8 cellular contexts compared by ENCODE assay signal in the genomic region with DNA sequence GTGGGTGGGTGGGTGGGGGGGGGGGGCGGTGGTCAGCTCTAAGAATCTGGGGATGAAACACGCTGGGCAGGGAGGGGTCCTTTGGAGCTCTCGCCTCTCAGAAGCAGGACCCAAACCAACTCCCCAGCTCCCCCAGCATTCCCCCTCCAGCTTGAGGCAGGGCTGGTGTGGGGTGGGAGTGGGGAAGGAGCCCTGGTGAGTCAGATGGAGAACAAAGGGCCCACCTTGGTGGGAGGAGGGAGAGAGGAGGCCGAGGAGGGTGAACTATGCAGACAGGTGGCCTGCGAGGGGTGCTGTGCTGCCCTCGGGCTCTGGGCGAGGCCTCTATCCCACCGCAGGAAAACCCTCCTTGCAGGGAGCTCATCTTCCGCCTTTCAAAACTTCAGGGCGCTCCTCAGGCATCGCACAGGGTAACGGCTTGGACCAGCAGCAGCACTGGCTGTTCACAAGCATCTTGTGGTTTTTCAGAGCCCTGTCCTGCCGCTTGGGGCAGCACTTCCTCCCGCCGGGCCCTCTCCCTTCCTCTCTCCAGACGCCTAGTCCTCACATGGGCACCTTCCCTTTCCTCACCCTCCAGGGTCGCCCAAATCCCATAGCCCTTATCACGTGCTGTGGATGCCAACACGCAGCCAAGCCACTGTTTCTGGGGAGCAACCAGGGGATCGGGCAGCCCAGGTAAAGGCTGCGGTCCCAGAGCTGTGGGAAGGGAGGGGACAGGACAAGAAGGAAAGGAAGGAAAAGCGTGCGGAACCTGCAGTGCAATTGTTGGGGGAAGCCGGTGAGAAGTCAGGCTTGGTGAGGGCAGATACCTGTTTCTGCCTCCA. TPM values are rescaled to one million over a fixed set of nuclear protein-coding genes. Genes with fewer than 3 reads are reported as not detected.
A peak's percentile ranks its signal among the peaks of the same experiment; 100 is the strongest.
DNase-seq lines count a peak whose midpoint lies in the region; ATAC-seq, FAIRE-seq and TF ChIP-seq lines count a peak whose summit lies in the region.

No MANE protein-coding gene starts in this region.

- TF ChIP-seq POLR2A in A549 (IDR thresholded peaks at IDR 0.05; ENCODE audit: low read length), result no peak
- no peak for TF ChIP-seq POLR2A in lower leg skin (IDR thresholded peaks at IDR 0.05)

- H3K27ac Mint-ChIP-seq in activated CD4-positive, alpha-beta T cell treated with anti-CD3 and anti-CD28 coated beads for 36 hours, result no peak overlapping the region

- H3K4me1 ChIP-seq in A549, result peaks cover 16% of the 10 kb centered on the region
- H3K4me1 ChIP-seq in duodenal mucosa (ENCODE audit: control insufficient read depth in 1 of 2, insufficient read depth in 2 of 2, low read length in 2 of 2), result peaks cover 21 to 26% of the 10 kb centered on the region in 2 donors

- peaks cover 8% of the 10 kb centered on the region for H3K4me1 Mint-ChIP-seq in activated CD4-positive, alpha-beta T cell treated with anti-CD3 and anti-CD28 coated beads for 36 hours

- no peaks in the 10 kb centered on the region for H3K27me3 ChIP-seq in duodenal mucosa (ENCODE audit: control insufficient read depth in 1 of 2, insufficient read depth in 2 of 2, low read length in 2 of 2)

- no peak for FAIRE-seq in A549 (lab: Jason Lieb, UNC)

- H3K27ac ChIP-seq in A549 (peak overlapping the region in 1 of 2 experiments; percentile 81; a peak in 3 of 6 replicates), duodenal mucosa (ENCODE audit: low read depth, low read length) (no peak overlapping the region)

- H3K36me3 Mint-ChIP-seq in activated CD4-positive, alpha-beta T cell treated with anti-CD3 and anti-CD28 coated beads for 36 hours (ENCODE audit: low read depth), result no peaks in the 10 kb centered on the region

- no peaks in the 10 kb centered on the region for H3K36me3 ChIP-seq in duodenal mucosa (ENCODE audit: control insufficient read depth in 1 of 2, insufficient read depth in 2 of 2, low read length in 2 of 2)

- H3K9ac ChIP-seq in duodenal mucosa (ENCODE audit: low read depth in 1 of 2, low read length in 2 of 2), result peak overlapping the region; percentile 66 to 80

- peak; percentile 56 for TF ChIP-seq CTCF in A549 (IDR thresholded peaks at IDR 0.05)
- TF ChIP-seq CTCF in lower leg skin (IDR thresholded peaks at IDR 0.05), result peak in 1 of 3 donors; percentile 47

- POLR2A ChIA-PET in A549 (lab: Yijun Ruan, JAX), result no interaction called here
- POLR2A ChIA-PET in activated CD4-positive, alpha-beta T cell treated with anti-CD3 and anti-CD28 coated beads for 36 hours (lab: Charles Lee), result interaction anchor here (0.6 kb wide), 1 partner anchor 62 kb away, joined by 3 read pairs; no protein-coding TSS in a partner anchor

- DNase-seq in A549 (ENCODE audit: low read depth in 1 of 2, low spot score in 1 of 2), result peak; percentile 73 to 77
- DNase-seq in NCI-H226, result peak; percentile 59
- peak; percentile 78 for DNase-seq in activated CD4-positive, alpha-beta T cell treated with anti-CD3 and anti-CD28 coated beads for 36 hours
- DNase-seq in lower leg skin (ENCODE audit: low spot score in 2 of 2), result peak; percentile 71 to 96
- DNase-seq in stimulated activated CD4-positive, alpha-beta T cell treated with anti-CD3 and anti-CD28 coated beads, Interleukin-4, amount 100 ng/mL, for 48 hours (ENCODE audit: low read depth in 2 of 2), result peak; percentile 43 to 49

- intact Hi-C loops in activated CD4-positive, alpha-beta T cell treated with anti-CD3 and anti-CD28 coated beads for 36 hours (cut with DNase I, micrococcal nuclease), result loop anchor here (2.0 to 5.0 kb wide), 4 partner anchors 59 to 1057 kb away; a partner anchor contains a TSS
- intact Hi-C loops in lower leg skin (cut with DNase I; ENCODE audit: low total_unique reads), result no loop called here

- no peaks in the 10 kb centered on the region for H3K9me3 Mint-ChIP-seq in activated CD4-positive, alpha-beta T cell treated with anti-CD3 and anti-CD28 coated beads for 36 hours (ENCODE audit: low read depth)

- no peaks in the 10 kb centered on the region for H3K9me3 ChIP-seq in A549
- no peaks in the 10 kb centered on the region for H3K9me3 ChIP-seq in duodenal mucosa (ENCODE audit: control insufficient read depth in 1 of 2, low read length in 2 of 2)

- peak overlapping the region; percentile 84 for H3K4me3 Mint-ChIP-seq in activated CD4-positive, alpha-beta T cell treated with anti-CD3 and anti-CD28 coated beads for 36 hours

- H3K27me3 Mint-ChIP-seq in activated CD4-positive, alpha-beta T cell treated with anti-CD3 and anti-CD28 coated beads for 36 hours, result no peaks in the 10 kb centered on the region

- peak overlapping the region; percentile 66; the same call in 2 of the 3 replicates for H3K4me3 ChIP-seq in A549
- peak overlapping the region; percentile 81 to 91 for H3K4me3 ChIP-seq in duodenal mucosa (ENCODE audit: low read depth in 1 of 2, low read length in 2 of 2)
- H3K4me3 ChIP-seq in lower leg skin (ENCODE audit: low read depth, poor library complexity, severe bottlenecking), result no peak overlapping the region

- ATAC-seq in A549 (peak; percentile 89 to 90), GM18508 (IDR thresholded peaks at IDR 0.05; ENCODE audit: insufficient read depth, unreplicated experiment) (peak; percentile 49), HG03066 (IDR thresholded peaks at IDR 0.05; ENCODE audit: low read depth, unreplicated experiment) (peak; percentile 65)
- peak; percentile 74 for ATAC-seq in activated CD4-positive, alpha-beta T cell treated with anti-CD3 and anti-CD28 coated beads for 36 hours

- CTCF ChIA-PET in A549 (lab: Yijun Ruan, JAX), result interaction anchor here (0.6 to 3.6 kb wide), 20 partner anchors 8 to 434 kb away, joined by 3 to 40 read pairs (median 3); a partner anchor contains a TSS
- CTCF ChIA-PET in activated CD4-positive, alpha-beta T cell treated with anti-CD3 and anti-CD28 coated beads for 36 hours (lab: Charles Lee), result interaction anchor here (0.5 to 2.0 kb wide), 20 partner anchors 8 to 524 kb away, joined by 3 to 12 read pairs (median 3); a partner anchor contains a TSS

- TF ChIP-seq RAD21 in A549 (conservative IDR thresholded peaks at IDR 0.05 in 1 of 2, IDR thresholded peaks at IDR 0.05 in 1 of 2), result peak; percentile 26 to 37; a peak in 3 of 5 replicates

- TF ChIP-seq EP300 in A549 (IDR thresholded peaks at IDR 0.05), result no peak

- H3K4me2 ChIP-seq in A549, result peak overlapping the region; percentile 98

- 18% methylated on average over 19 of the region's 24 CpGs for WGBS in A549 (ENCODE audit: missing lambda C conversion rate)
- 14 to 17% methylated on average over 22 to 23 of the region's 24 CpGs for WGBS in lower leg skin, 2 donors

TF ChIP-seq in A549, 52 proteins besides CTCF, POLR2A, EP300 and RAD21:
- TF ChIP-seq, protein P1, sequence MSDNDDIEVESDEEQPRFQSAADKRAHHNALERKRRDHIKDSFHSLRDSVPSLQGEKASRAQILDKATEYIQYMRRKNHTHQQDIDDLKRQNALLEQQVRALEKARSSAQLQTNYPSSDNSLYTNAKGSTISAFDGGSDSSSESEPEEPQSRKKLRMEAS (IDR thresholded peaks at IDR 0.05), result peak; percentile 51; the same call in 1 of the 2 replicates
- TF ChIP-seq KDM1A (IDR thresholded peaks at IDR 0.05; ENCODE audit: low read depth), result no peak

RNA-seq across cellular contexts. Expression of a gene that starts 34.0 kb away (rescaled TPM):
- polyA plus RNA-seq in A549 (2011; rRNA removed) (50.9 and 72.0 TPM in 2 replicates), A549 (2017; fragmentation: RNase III; extraction: RNeasy Plus Mini Kit Qiagen cat#74134 plus additional on column Dnase treatment) (45.5 to 57.6 TPM (median 46.2 TPM) in 3 replicates)
- 32.5 and 40.2 TPM in 2 replicates for polyA plus RNA-seq in A549 (2012; cell fraction: cytosol; rRNA removed)
- 14.1 and 17.2 TPM in 2 replicates for polyA plus RNA-seq in A549 (2012; cell fraction: nucleus; rRNA removed)
- 21.4 and 24.1 TPM in 2 replicates for polyA minus RNA-seq in A549 (2011; rRNA and poly(A)+ RNA removed)
- 10 to 100 TPM; 81.0 to 93.0 TPM for total RNA-seq in activated CD4-positive, alpha-beta T cell treated with anti-CD3 and anti-CD28 coated beads for 36 hours
- 10 to 100 TPM; 20.8 to 24.0 (median 21.6) TPM for total RNA-seq in lower leg skin

RNA-seq across cellular contexts. Expression of a gene that starts 58.7 kb away (rescaled TPM):
- 6.0 and 6.7 TPM in 2 replicates for polyA plus RNA-seq in A549 (2011; rRNA removed)
- polyA plus RNA-seq in A549 (2012; cell fraction: cytosol; rRNA removed), result 6.1 and 7.6 TPM in 2 replicates
- 8.1 and 10.8 TPM in 2 replicates for polyA plus RNA-seq in A549 (2012; cell fraction: nucleus; rRNA removed)
- polyA plus RNA-seq in A549 (2017; fragmentation: RNase III; extraction: RNeasy Plus Mini Kit Qiagen cat#74134 plus additional on column Dnase treatment), result 10.1 to 11.3 TPM (median 10.8 TPM) in 3 replicates
- polyA minus RNA-seq in A549 (2011; rRNA and poly(A)+ RNA removed), result 5.1 and 6.1 TPM in 2 replicates
- total RNA-seq in activated CD4-positive, alpha-beta T cell treated with anti-CD3 and anti-CD28 coated beads for 36 hours, result 10 to 100 TPM in 1 of 2 experiments, 1 to 10 TPM in 1; 9.0 to 10.6 TPM
- 10 to 100 TPM; 26.2 to 30.0 (median 27.2) TPM for total RNA-seq in lower leg skin
